8 cellular contexts compared by ENCODE assay signal in the genomic region with DNA sequence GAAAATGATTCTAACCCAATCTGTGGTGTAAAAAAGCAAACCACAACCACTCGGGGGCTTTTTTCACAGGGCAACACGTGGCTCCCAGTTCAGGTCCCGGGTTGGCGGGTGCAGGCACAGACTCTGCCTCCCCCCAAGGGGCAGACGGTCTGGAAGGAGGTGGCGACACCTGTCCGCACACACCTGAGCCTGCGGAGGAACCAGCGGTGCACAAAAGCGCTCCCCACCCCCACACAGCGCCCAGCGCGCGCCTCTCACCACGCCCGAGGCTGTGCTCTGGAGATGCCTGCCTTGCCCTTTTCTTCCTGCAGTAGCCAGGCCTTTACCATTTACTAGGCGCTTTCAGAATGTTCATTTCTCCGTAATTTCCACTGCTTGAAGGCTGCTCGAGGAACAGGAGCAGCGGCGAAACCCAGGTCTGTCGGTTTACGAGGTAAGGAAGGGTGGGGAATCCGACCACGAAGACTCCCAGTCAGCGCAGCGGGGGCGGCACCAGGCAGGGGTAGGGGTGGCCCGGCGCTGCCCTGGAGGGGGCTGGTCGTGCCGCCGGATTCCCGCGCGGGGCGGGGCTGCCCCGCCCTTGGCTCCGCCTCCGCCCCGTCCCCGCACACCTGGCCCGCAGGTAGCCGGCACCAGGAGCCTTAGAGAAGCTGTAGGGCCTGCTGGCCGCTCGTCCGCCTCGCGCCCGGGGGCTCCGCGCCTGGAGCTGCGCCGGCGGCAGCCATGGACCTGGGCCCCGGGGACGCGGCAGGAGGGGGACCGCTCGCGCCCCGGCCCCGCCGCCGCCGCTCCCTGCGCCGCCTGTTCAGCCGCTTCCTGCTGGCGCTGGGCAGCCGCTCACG.
DNase-seq lines count a peak whose midpoint lies in the region; ATAC-seq and FAIRE-seq lines count a peak whose summit lies in the region.

A gene with protein sequence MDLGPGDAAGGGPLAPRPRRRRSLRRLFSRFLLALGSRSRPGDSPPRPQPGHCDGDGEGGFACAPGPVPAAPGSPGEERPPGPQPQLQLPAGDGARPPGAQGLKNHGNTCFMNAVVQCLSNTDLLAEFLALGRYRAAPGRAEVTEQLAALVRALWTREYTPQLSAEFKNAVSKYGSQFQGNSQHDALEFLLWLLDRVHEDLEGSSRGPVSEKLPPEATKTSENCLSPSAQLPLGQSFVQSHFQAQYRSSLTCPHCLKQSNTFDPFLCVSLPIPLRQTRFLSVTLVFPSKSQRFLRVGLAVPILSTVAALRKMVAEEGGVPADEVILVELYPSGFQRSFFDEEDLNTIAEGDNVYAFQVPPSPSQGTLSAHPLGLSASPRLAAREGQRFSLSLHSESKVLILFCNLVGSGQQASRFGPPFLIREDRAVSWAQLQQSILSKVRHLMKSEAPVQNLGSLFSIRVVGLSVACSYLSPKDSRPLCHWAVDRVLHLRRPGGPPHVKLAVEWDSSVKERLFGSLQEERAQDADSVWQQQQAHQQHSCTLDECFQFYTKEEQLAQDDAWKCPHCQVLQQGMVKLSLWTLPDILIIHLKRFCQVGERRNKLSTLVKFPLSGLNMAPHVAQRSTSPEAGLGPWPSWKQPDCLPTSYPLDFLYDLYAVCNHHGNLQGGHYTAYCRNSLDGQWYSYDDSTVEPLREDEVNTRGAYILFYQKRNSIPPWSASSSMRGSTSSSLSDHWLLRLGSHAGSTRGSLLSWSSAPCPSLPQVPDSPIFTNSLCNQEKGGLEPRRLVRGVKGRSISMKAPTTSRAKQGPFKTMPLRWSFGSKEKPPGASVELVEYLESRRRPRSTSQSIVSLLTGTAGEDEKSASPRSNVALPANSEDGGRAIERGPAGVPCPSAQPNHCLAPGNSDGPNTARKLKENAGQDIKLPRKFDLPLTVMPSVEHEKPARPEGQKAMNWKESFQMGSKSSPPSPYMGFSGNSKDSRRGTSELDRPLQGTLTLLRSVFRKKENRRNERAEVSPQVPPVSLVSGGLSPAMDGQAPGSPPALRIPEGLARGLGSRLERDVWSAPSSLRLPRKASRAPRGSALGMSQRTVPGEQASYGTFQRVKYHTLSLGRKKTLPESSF (plus strand): TSS at position 608 of the 842 bp plus-strand sequence. CDS start 116 bp downstream, at position 724.

- H3K4me1 ChIP-seq in BLaER1 treated with 17β-estradiol and CSF1 and Interleukin-3, amounts not matched to agents 10 nM and 100 nM: peaks cover 18 to 55% (median 46%) of the 10 kb centered on the region in 10 experiments

- peaks cover 55% of the 10 kb centered on the region for H3K27me3 Mint-ChIP-seq in stimulated activated memory B cell treated with anti-CD40 and anti-IgM and Interleukin-4, amounts not matched to agents 10 μg/mL and 1 μg/mL and 100 μg/mL, for 72 hours

- peak; percentile 33 for DNase-seq in GM19239 (ENCODE audit: insufficient read length, low spot score)
- DNase-seq in OCI-M1 (lab: John Stamatoyannopoulos, UW): peak; percentile 70
- DNase-seq in T47D (ENCODE audit: low read depth in 1 of 2, low spot score in 1 of 2): peak; percentile 72 to 81
- DNase-seq in left kidney (ENCODE audit: low read depth, low spot score): peak; percentile 83
- no peak for DNase-seq in OCI-M2 (lab: John Stamatoyannopoulos, UW; ENCODE audit: unreplicated experiment)
- no peak for DNase-seq in SHP77 (lab: John Stamatoyannopoulos, UW)

- no peak for FAIRE-seq in GM19239 (lab: Jason Lieb, UNC)

- ATAC-seq in stimulated activated memory B cell treated with anti-CD40 and anti-IgM and Interleukin-4, amounts not matched to agents 10 μg/mL and 1 μg/mL and 100 μg/mL, for 72 hours: peak; percentile 64

- no peak within 1 kb of the TSS for H3K27ac Mint-ChIP-seq in stimulated activated memory B cell treated with anti-CD40 and anti-IgM and Interleukin-4, amounts not matched to agents 10 μg/mL and 1 μg/mL and 100 μg/mL, for 72 hours

- H3K27me3 ChIP-seq in BLaER1 treated with 17β-estradiol and CSF1 and Interleukin-3, amounts not matched to agents 10 nM and 100 nM: peaks cover 0 to 13% (median 0%) of the 10 kb centered on the region in 11 experiments; a peak in 5 of 22 replicates

- peak within 1 kb of the TSS; percentile 80 to 97 (median 92) for H3K4me2 ChIP-seq in BLaER1 treated with 17β-estradiol and CSF1 and Interleukin-3, amounts not matched to agents 10 nM and 100 nM

- no peaks in the 10 kb centered on the region for H4K20me1 ChIP-seq in BLaER1 treated with 17β-estradiol and CSF1 and Interleukin-3, amounts not matched to agents 10 nM and 100 nM

- in situ Hi-C loops in T47D (cut with HindIII; ENCODE audit: low pct_unique_long_range_greater_than_20kb, low sequenced_read_pairs): no loop called here

- peak within 1 kb of the TSS; percentile 79 to 97 (median 86) for H3K4me3 ChIP-seq in BLaER1 treated with 17β-estradiol and CSF1 and Interleukin-3, amounts not matched to agents 10 nM and 100 nM

- H3K9me3 Mint-ChIP-seq in stimulated activated memory B cell treated with anti-CD40 and anti-IgM and Interleukin-4, amounts not matched to agents 10 μg/mL and 1 μg/mL and 100 μg/mL, for 72 hours: peaks cover 4% of the 10 kb centered on the region

- peaks cover 0 to 7% (median 6%) of the 10 kb centered on the region in 11 experiments; a peak in 8 of 22 replicates for H3K9me3 ChIP-seq in BLaER1 treated with 17β-estradiol and CSF1 and Interleukin-3, amounts not matched to agents 10 nM and 100 nM (replicated peaks in 1 of 11)

- H3K4me3 Mint-ChIP-seq in stimulated activated memory B cell treated with anti-CD40 and anti-IgM and Interleukin-4, amounts not matched to agents 10 μg/mL and 1 μg/mL and 100 μg/mL, for 72 hours: peak within 1 kb of the TSS; percentile 69

- H3K36me3 ChIP-seq in BLaER1 treated with 17β-estradiol and CSF1 and Interleukin-3, amounts not matched to agents 10 nM and 100 nM: 0 out of 22 replicates have a peak, but pooled peaks cover 0 to 4% (median 0%) of the 10 kb centered on the region in 11 experiments

- peaks cover 15% of the 10 kb centered on the region for H3K4me1 Mint-ChIP-seq in stimulated activated memory B cell treated with anti-CD40 and anti-IgM and Interleukin-4, amounts not matched to agents 10 μg/mL and 1 μg/mL and 100 μg/mL, for 72 hours

- H3K9ac ChIP-seq in BLaER1 treated with 17β-estradiol and CSF1 and Interleukin-3, amounts not matched to agents 10 nM and 100 nM: peak within 1 kb of the TSS; percentile 72 to 90 (median 85)

- peak within 1 kb of the TSS; percentile 69 to 93 (median 86) for H3K27ac ChIP-seq in BLaER1 treated with 17β-estradiol and CSF1 and Interleukin-3, amounts not matched to agents 10 nM and 100 nM

- no peaks in the 10 kb centered on the region for H3K36me3 Mint-ChIP-seq in stimulated activated memory B cell treated with anti-CD40 and anti-IgM and Interleukin-4, amounts not matched to agents 10 μg/mL and 1 μg/mL and 100 μg/mL, for 72 hours

Comparison
In these comparisons a context has a peak if more than half of its experiments do, and no peak if none do; other contexts are left out.
1. DNase-seq: peak in GM19239 (single experiment), OCI-M1 (single experiment), T47D (2 of 2) and left kidney (single experiment); none in OCI-M2 (single experiment) and SHP77 (0 of 2).